In the genomic region with DNA sequence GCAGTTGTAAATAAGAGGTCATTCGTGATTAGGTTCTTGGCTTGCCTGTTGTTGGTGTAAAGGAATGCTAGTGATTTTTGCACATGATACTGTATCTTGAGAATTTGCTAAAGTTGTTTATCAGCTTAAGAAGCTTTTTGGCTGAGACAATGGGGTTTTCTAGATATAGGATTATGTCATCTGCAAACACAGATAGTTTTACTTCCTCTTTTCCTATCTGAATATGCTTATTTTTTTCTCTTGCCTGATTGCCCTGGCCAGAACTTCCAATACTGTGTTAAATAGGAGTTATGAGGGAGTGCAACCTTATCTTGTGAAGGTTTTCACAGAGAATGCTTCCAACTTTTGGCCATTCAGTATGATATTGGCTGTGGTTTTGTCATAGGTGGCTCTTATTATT, we compare ENCODE assay signal across 18 cellular contexts.
A peak's percentile ranks its signal among the peaks of the same experiment; 100 is the strongest.
DNase-seq lines count a peak whose midpoint lies in the region; ATAC-seq, FAIRE-seq and TF ChIP-seq lines count a peak whose summit lies in the region.
"Had no signal": no experiment of that assay in that cellular context is flagged by ENCODE, and none has a peak within 500 bp of the region (broad histone marks: within the 10 kb centered on the region; RNA-seq: fewer than 3 reads in every experiment).

No MANE protein-coding gene starts in this region.

- TF ChIP-seq CTCF in esophagus muscularis mucosa (IDR thresholded peaks at IDR 0.05): no peak

- FAIRE-seq in GM12891 (lab: Jason Lieb, UNC): no peak
- FAIRE-seq: islet of Langerhans had no signal

- H3K4me1 Mint-ChIP-seq in activated CD4-positive, alpha-beta T cell treated with anti-CD3 and anti-CD28 coated beads for 36 hours: no peaks in the 10 kb centered on the region
- H3K4me1 Mint-ChIP-seq: central memory CD8-positive, alpha-beta T cell; naive B cell had no signal

- ATAC-seq in GM18873 (IDR thresholded peaks at IDR 0.05; ENCODE audit: low FRiP score, unreplicated experiment): peak; percentile 67
- peak; percentile 70 for ATAC-seq in HG02588 (IDR thresholded peaks at IDR 0.05; ENCODE audit: unreplicated experiment)
- ATAC-seq in HG03439 (IDR thresholded peaks at IDR 0.05; ENCODE audit: unreplicated experiment): peak; percentile 80
- ATAC-seq in activated CD4-positive, alpha-beta T cell treated with anti-CD3 and anti-CD28 coated beads for 36 hours: no peak

- CTCF ChIA-PET in activated CD4-positive, alpha-beta T cell treated with anti-CD3 and anti-CD28 coated beads for 36 hours (lab: Charles Lee): no interaction called here

- H3K27me3 ChIP-seq in esophagus muscularis mucosa: no peaks in the 10 kb centered on the region
- H3K27me3 ChIP-seq: transverse colon had no signal

- H3K9me3 ChIP-seq in esophagus muscularis mucosa: peaks cover 0 to 4% (median 0%) of the 10 kb centered on the region in 4 donors
- H3K9me3 ChIP-seq: transverse colon had no signal

- H3K4me1 ChIP-seq in esophagus muscularis mucosa: no peaks in the 10 kb centered on the region
- H3K4me1 ChIP-seq: transverse colon had no signal

- intact Hi-C loops in activated CD4-positive, alpha-beta T cell treated with anti-CD3 and anti-CD28 coated beads for 36 hours (cut with DNase I, micrococcal nuclease): no loop called here
- intact Hi-C loops in esophagus muscularis mucosa (cut with DNase I): no loop called here

- no peak overlapping the region for H3K27ac ChIP-seq in esophagus muscularis mucosa (replicated peaks in 1 of 4)
- H3K27ac ChIP-seq: C4-2B, transverse colon had no signal

- TF ChIP-seq POLR2A in GM12891 (IDR thresholded peaks at IDR 0.05; ENCODE audit: low read depth, low read length): no peak
- TF ChIP-seq POLR2A in esophagus muscularis mucosa (IDR thresholded peaks at IDR 0.05; ENCODE audit: low read depth): no peak

- no peak overlapping the region for H3K4me3 Mint-ChIP-seq in activated CD4-positive, alpha-beta T cell treated with anti-CD3 and anti-CD28 coated beads for 36 hours
- H3K4me3 Mint-ChIP-seq: activated CD4-positive, alpha-beta memory T cell treated with anti-CD3 and anti-CD28 coated beads for 36 hours; activated naive CD4-positive, alpha-beta T cell treated with anti-CD3 and anti-CD28 coated beads for 36 hours; central memory CD8-positive, alpha-beta T cell; naive B cell had no signal

- WGBS in esophagus muscularis mucosa: 50% methylated on average over 1 of the region's 1 CpG

- no peak overlapping the region for H3K27ac Mint-ChIP-seq in activated CD4-positive, alpha-beta T cell treated with anti-CD3 and anti-CD28 coated beads for 36 hours
- H3K27ac Mint-ChIP-seq: activated CD4-positive, alpha-beta memory T cell treated with anti-CD3 and anti-CD28 coated beads for 36 hours; activated naive CD4-positive, alpha-beta T cell treated with anti-CD3 and anti-CD28 coated beads for 36 hours; naive B cell had no signal

- H3K36me3 Mint-ChIP-seq in activated CD4-positive, alpha-beta T cell treated with anti-CD3 and anti-CD28 coated beads for 36 hours (ENCODE audit: low read depth): no peaks in the 10 kb centered on the region
- H3K36me3 Mint-ChIP-seq: activated CD4-positive, alpha-beta memory T cell treated with anti-CD3 and anti-CD28 coated beads for 36 hours; naive B cell had no signal

- peak; percentile 63 for DNase-seq in SIG-M5 treated with dmso at 0.1 percent for 504 hours (lab: John Stamatoyannopoulos, UW; ENCODE audit: unreplicated experiment)
- no peak for DNase-seq in Ammon's horn (ENCODE audit: low spot score)
- DNase-seq in activated CD4-positive, alpha-beta T cell treated with anti-CD3 and anti-CD28 coated beads for 36 hours: no peak
- DNase-seq in GM12891 (ENCODE audit: insufficient read length, low spot score): no peak
- DNase-seq in esophagus muscularis mucosa (ENCODE audit: extremely low spot score): no peak
- DNase-seq: activated CD4-positive, alpha-beta memory T cell treated with anti-CD3 and anti-CD28 coated beads for 36 hours; activated naive CD4-positive, alpha-beta T cell treated with anti-CD3 and anti-CD28 coated beads for 36 hours; KG1; naive B cell; NCI-H446 treated with DMSO at 0.1 percent for 48 hours; SW 1271; transverse colon had no signal

- no peaks in the 10 kb centered on the region for H3K27me3 Mint-ChIP-seq in activated CD4-positive, alpha-beta T cell treated with anti-CD3 and anti-CD28 coated beads for 36 hours
- H3K27me3 Mint-ChIP-seq: activated CD4-positive, alpha-beta memory T cell treated with anti-CD3 and anti-CD28 coated beads for 36 hours; central memory CD8-positive, alpha-beta T cell; naive B cell had no signal

- POLR2A ChIA-PET in activated CD4-positive, alpha-beta T cell treated with anti-CD3 and anti-CD28 coated beads for 36 hours (lab: Charles Lee): no interaction called here

- H3K36me3 ChIP-seq in esophagus muscularis mucosa: no peaks in the 10 kb centered on the region
- H3K36me3 ChIP-seq: transverse colon had no signal

- H3K9me3 Mint-ChIP-seq in activated CD4-positive, alpha-beta T cell treated with anti-CD3 and anti-CD28 coated beads for 36 hours (ENCODE audit: low read depth): peaks cover 6% of the 10 kb centered on the region
- H3K9me3 Mint-ChIP-seq: activated naive CD4-positive, alpha-beta T cell treated with anti-CD3 and anti-CD28 coated beads for 36 hours had no signal

- no peak overlapping the region for H3K4me3 ChIP-seq in esophagus muscularis mucosa
- H3K4me3 ChIP-seq: transverse colon had no signal

- TF ChIP-seq EP300 in esophagus muscularis mucosa (IDR thresholded peaks at IDR 0.05): no peak

TF ChIP-seq in GM12891, 5 proteins besides CTCF, POLR2A, EP300 and RAD21:
- no peak for TF ChIP-seq SPI1 (IDR thresholded peaks at IDR 0.05; ENCODE audit: low read depth, low read length)
- no peak for TF ChIP-seq PAX5 (IDR thresholded peaks at IDR 0.05; ENCODE audit: insufficient read depth, low read length, severe bottlenecking)
- no peak for TF ChIP-seq TAF1 (IDR thresholded peaks at IDR 0.05; ENCODE audit: low read depth, low read length)
- TF ChIP-seq POLR2AphosphoS5 (IDR thresholded peaks at IDR 0.05; ENCODE audit: low read depth, low read length): no peak
- TF ChIP-seq POU2F2 (IDR thresholded peaks at IDR 0.05; ENCODE audit: low read depth, low read length): no peak
TF ChIP-seq in GM12891: peak in this region for 0.
